Comparison of ENCODE assay signal across 26 cellular contexts in the genomic region with DNA sequence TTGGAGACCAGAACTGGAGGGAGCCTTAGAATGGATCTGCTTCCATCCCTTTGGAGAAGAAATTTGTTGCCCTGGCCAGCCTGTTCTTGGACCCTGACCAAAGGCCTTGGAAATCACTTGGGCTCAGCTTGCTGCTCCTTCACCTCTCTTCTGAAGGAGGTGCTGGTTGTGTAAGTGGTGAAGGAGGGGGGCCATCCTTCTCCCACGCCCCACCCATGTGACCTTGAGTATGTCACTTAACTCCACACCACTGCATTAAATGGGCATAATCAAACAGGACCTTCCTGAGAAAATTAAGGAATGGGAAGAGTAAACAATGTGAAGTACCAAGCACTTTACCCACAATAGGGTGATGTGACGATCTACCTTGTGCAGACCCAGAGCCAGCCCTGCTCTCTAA.
"Had no signal": no experiment of that assay in that cellular context is flagged by ENCODE, and none has a peak within 500 bp of the region (broad histone marks: within the 10 kb centered on the region; RNA-seq: fewer than 3 reads in every experiment).

No MANE protein-coding gene starts in this region.

- H3K9me3 ChIP-seq: ascending aorta, SJCRH30 had no signal

- ATAC-seq: activated CD8-positive, alpha-beta T cell treated with anti-CD3 and anti-CD28 coated beads for 36 hours; activated T-cell treated with anti-CD3 and anti-CD28 coated beads, Interleukin-2, amount 50 U/mL, for 72 hours; activated T-helper 17 cell treated with anti-CD3 and anti-CD28 coated beads, Interleukin-2, amount 50 U/mL, for 72 hours; Panc1 had no signal

- H3K4me2 ChIP-seq: KMS-11 had no signal

- DNase-seq: activated CD4-positive, alpha-beta T cell treated with anti-CD3 and anti-CD28 coated beads, Interleukin-2, amount 10 ng/mL, durations not matched to agents 24 days and 14 days; activated CD4-positive, alpha-beta T cell treated with anti-CD3 and anti-CD28 coated beads, Interleukin-2, amount 50 U/mL, for 4 hours; activated CD8-positive, alpha-beta T cell treated with anti-CD3 and anti-CD28 coated beads for 36 hours; activated effector memory CD4-positive, alpha-beta T cell treated with anti-CD3 and anti-CD28 coated beads, Interleukin-2, amount 50 U/mL, for 16 hours; activated naive CD4-positive, alpha-beta T cell; activated naive CD4-positive, alpha-beta T cell treated with anti-CD3 and anti-CD28 coated beads, Interleukin-2, amount 50 U/mL, for 16 hours; activated naive CD8-positive, alpha-beta T cell treated with anti-CD3 and anti-CD28 coated beads for 36 hours; activated T-cell treated with anti-CD3 and anti-CD28 coated beads, Interleukin-2, amount 50 U/mL, for 1 hour; activated T-cell treated with anti-CD3 and anti-CD28 coated beads, Interleukin-2, amount 50 U/mL, for 72 hours; amniotic stem cell; NCI-H1105; NCI-H1417 treated with DMSO at 0.1 percent for 48 hours; NCI-H187 treated with DMSO at 0.1 percent for 48 hours; NCI-H2171 treated with DMSO at 0.1 percent for 48 hours; NCI-H2227 treated with DMSO at 0.1 percent for 48 hours; NCI-H446; NCI-H524 treated with DMSO at 0.1 percent for 48 hours; NCI-H748 treated with DMSO at 0.1 percent for 48 hours; SHP77; SJCRH30 had no signal

- H3K27me3 ChIP-seq: ascending aorta, cardiac muscle cell had no signal

- H3K36me3 ChIP-seq: ascending aorta, cardiac muscle cell, SJCRH30 had no signal

- H3K9ac ChIP-seq: KMS-11 had no signal

- H3K4me3 ChIP-seq: ascending aorta, cardiac muscle cell, SJCRH30, SK-N-MC had no signal

- H3K4me1 ChIP-seq: ascending aorta had no signal

- H3K27ac ChIP-seq: ascending aorta, cardiac muscle cell, KMS-11, SJCRH30, SK-N-MC had no signal
